8 cellular contexts compared by ENCODE assay signal in the genomic region with DNA sequence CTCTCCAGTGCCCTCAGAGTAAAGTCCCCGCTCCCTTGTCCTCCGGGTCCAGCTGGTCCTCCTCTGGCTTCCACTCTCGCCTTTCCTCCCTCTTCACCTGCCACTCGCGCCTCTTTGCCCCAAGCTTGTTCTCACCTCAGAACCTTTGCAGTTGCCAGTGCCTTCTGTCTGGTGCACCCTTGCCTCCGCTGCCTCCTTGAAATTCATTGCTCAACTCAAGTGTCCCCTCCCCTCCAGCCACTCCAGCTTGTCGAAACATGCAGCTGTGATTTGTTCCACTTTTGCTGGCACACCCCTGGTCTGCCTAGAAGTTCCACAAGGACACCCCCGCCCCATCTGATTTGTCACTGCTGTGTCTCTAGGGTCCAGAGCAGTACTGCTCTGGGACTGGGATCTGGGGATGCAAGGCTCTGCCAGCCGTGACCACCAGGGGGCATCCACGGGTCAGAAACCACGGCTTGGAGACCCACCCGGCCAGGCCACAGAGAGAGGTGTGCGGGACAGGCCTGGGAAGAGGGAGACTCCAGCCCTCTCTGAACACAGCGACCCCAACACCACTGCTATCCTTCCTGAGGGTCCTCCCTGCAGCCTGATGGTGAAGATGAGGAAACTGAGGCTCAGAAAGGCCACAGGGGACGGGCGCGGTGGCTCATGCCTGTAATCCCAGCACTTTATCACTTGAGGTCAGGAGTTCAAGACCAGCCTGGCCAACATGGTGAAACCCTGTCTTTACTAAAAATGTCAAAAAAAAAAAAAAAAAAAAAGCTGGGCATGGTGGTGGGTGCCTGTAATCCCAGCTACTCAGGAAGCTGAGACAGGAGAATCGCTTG. TPM values are rescaled to one million over a fixed set of nuclear protein-coding genes. Genes with fewer than 3 reads are reported as not detected.
DNase-seq lines count a peak whose midpoint lies in the region; ATAC-seq and TF ChIP-seq lines count a peak whose summit lies in the region.

No MANE protein-coding gene starts in this region.

- H3K27me3 ChIP-seq in cardiac muscle cell (no peaks in the 10 kb centered on the region), prostate gland (replicated peaks; ENCODE audit: insufficient read depth) (no peaks in the 10 kb centered on the region), vagina (no peaks in the 10 kb centered on the region)

- peaks cover 15% of the 10 kb centered on the region for H3K4me1 Mint-ChIP-seq in T-helper 1 cell treated with Interleukin-12 subunit alpha and Interleukin-12 subunit beta and Interleukin-4 antibody, amounts not matched to agents 30 μg/mL and 1 μg/mL, for 36 hours (ENCODE audit: low read depth)
- H3K4me1 Mint-ChIP-seq in activated naive CD8-positive, alpha-beta T cell treated with anti-CD3 and anti-CD28 coated beads, Interleukin-2, amount 50 U/mL, for 24 hours = peaks cover 23% of the 10 kb centered on the region

- H3K36me3 ChIP-seq in cardiac muscle cell = no peaks in the 10 kb centered on the region
- H3K36me3 ChIP-seq in prostate gland = no peaks in the 10 kb centered on the region
- no peaks in the 10 kb centered on the region for H3K36me3 ChIP-seq in vagina

- peaks cover 5% of the 10 kb centered on the region for H3K36me3 Mint-ChIP-seq in T-helper 1 cell treated with Interleukin-12 subunit alpha and Interleukin-12 subunit beta and Interleukin-4 antibody, amounts not matched to agents 30 μg/mL and 1 μg/mL, for 36 hours (ENCODE audit: low read depth)
- no peaks in the 10 kb centered on the region for H3K36me3 Mint-ChIP-seq in activated naive CD8-positive, alpha-beta T cell treated with anti-CD3 and anti-CD28 coated beads, Interleukin-2, amount 50 U/mL, for 24 hours (ENCODE audit: low read depth)

- TF ChIP-seq CTCF in NB4 (IDR thresholded peaks at IDR 0.05; ENCODE audit: low read depth, low read length) (peak; percentile 87), cardiac muscle cell (IDR thresholded peaks at IDR 0.05; ENCODE audit: low read depth, low read length) (peak; percentile 97), prostate gland (IDR thresholded peaks at IDR 0.05) (peak; percentile 92 to 96 (median 94)), vagina (IDR thresholded peaks at IDR 0.05) (peak; percentile 92 to 98 (median 97))

- intact Hi-C loops in prostate gland (cut with DNase I) = loop anchor here (1.0 to 5.0 kb wide), 2 partner anchors 80 to 136 kb away; no protein-coding TSS in a partner anchor
- intact Hi-C loops in vagina (cut with DNase I) = loop anchor here (2.0 kb wide), 1 partner anchor 135 kb away; no protein-coding TSS in a partner anchor

- H3K9me3 ChIP-seq in cardiac muscle cell (ENCODE audit: low read depth) = no peaks in the 10 kb centered on the region
- no peaks in the 10 kb centered on the region for H3K9me3 ChIP-seq in prostate gland
- no peaks in the 10 kb centered on the region for H3K9me3 ChIP-seq in vagina

- H3K4me1 ChIP-seq in cardiac muscle cell (ENCODE audit: low read depth) (no peaks in the 10 kb centered on the region), prostate gland (replicated peaks) (no peaks in the 10 kb centered on the region), vagina (peaks cover 11% of the 10 kb centered on the region)

- TF ChIP-seq POLR2A in NB4 (IDR thresholded peaks at IDR 0.05; ENCODE audit: extremely low read depth, insufficient read length) = no peak
- TF ChIP-seq POLR2A in prostate gland (IDR thresholded peaks at IDR 0.05) = no peak
- TF ChIP-seq POLR2A in vagina (IDR thresholded peaks at IDR 0.05) = no peak

- H3K9me3 Mint-ChIP-seq in T-helper 1 cell treated with Interleukin-12 subunit alpha and Interleukin-12 subunit beta and Interleukin-4 antibody, amounts not matched to agents 30 μg/mL and 1 μg/mL, for 36 hours = peaks cover 5% of the 10 kb centered on the region
- H3K9me3 Mint-ChIP-seq in activated naive CD8-positive, alpha-beta T cell treated with anti-CD3 and anti-CD28 coated beads, Interleukin-2, amount 50 U/mL, for 24 hours = no peaks in the 10 kb centered on the region

- H3K27ac Mint-ChIP-seq in T-helper 1 cell treated with Interleukin-12 subunit alpha and Interleukin-12 subunit beta and Interleukin-4 antibody, amounts not matched to agents 30 μg/mL and 1 μg/mL, for 36 hours = peak overlapping the region; percentile 10
- no peak overlapping the region for H3K27ac Mint-ChIP-seq in activated naive CD8-positive, alpha-beta T cell treated with anti-CD3 and anti-CD28 coated beads, Interleukin-2, amount 50 U/mL, for 24 hours

- H3K27ac ChIP-seq in cardiac muscle cell (no peak overlapping the region), prostate gland (no peak overlapping the region), vagina (no peak overlapping the region)

- DNase-seq in GDM1 (lab: John Stamatoyannopoulos, UW) = peak; percentile 60
- DNase-seq in NB4 (ENCODE audit: low read depth) = peak; percentile 83
- DNase-seq in activated naive CD8-positive, alpha-beta T cell treated with anti-CD3 and anti-CD28 coated beads, Interleukin-2, amount 50 U/mL, for 24 hours = peak; percentile 91
- peak; percentile 84 to 92 for DNase-seq in cardiac muscle cell (ENCODE audit: low read depth in 1 of 2, low spot score in 1 of 2)
- peak; percentile 66 for DNase-seq in prostate gland (ENCODE audit: low spot score)
- no peak for DNase-seq in vagina (ENCODE audit: extremely low spot score in 2 of 2)

- no peak overlapping the region for H3K4me3 ChIP-seq in NB4 (ENCODE audit: low read depth, low read length)
- no peak overlapping the region for H3K4me3 ChIP-seq in cardiac muscle cell
- no peak overlapping the region for H3K4me3 ChIP-seq in prostate gland
- H3K4me3 ChIP-seq in vagina = no peak overlapping the region

- H3K4me3 Mint-ChIP-seq in T-helper 1 cell treated with Interleukin-12 subunit alpha and Interleukin-12 subunit beta and Interleukin-4 antibody, amounts not matched to agents 30 μg/mL and 1 μg/mL, for 36 hours = peak overlapping the region; percentile 23
- H3K4me3 Mint-ChIP-seq in activated naive CD8-positive, alpha-beta T cell treated with anti-CD3 and anti-CD28 coated beads, Interleukin-2, amount 50 U/mL, for 24 hours = no peak overlapping the region

- WGBS in prostate gland = 38% methylated on average over 18 of the region's 18 CpGs

- H3K27me3 Mint-ChIP-seq in T-helper 1 cell treated with Interleukin-12 subunit alpha and Interleukin-12 subunit beta and Interleukin-4 antibody, amounts not matched to agents 30 μg/mL and 1 μg/mL, for 36 hours (ENCODE audit: low read depth) = peaks cover 17% of the 10 kb centered on the region
- H3K27me3 Mint-ChIP-seq in activated naive CD8-positive, alpha-beta T cell treated with anti-CD3 and anti-CD28 coated beads, Interleukin-2, amount 50 U/mL, for 24 hours = no peaks in the 10 kb centered on the region

- peak; percentile 93 for ATAC-seq in activated naive CD8-positive, alpha-beta T cell treated with anti-CD3 and anti-CD28 coated beads, Interleukin-2, amount 50 U/mL, for 24 hours
- no peak for ATAC-seq in HG03457 (IDR thresholded peaks at IDR 0.05; ENCODE audit: unreplicated experiment)

RNA-seq across cellular contexts. Expression of a gene that starts 49.9 kb away (rescaled TPM):
- total RNA-seq in cardiac muscle cell = 120 and 158 TPM in 2 replicates
- 105 and 114 TPM in 2 replicates for polyA plus RNA-seq in cardiac muscle cell
- total RNA-seq in prostate gland = 100 to 1,000 TPM in 1 of 2 donors, 10 to 100 TPM in 1; 45.9 to 130 TPM
- total RNA-seq in vagina = 84.5 TPM

Comparison
In these comparisons a context has a peak if more than half of its experiments do, and no peak if none do; other contexts are left out.
1. DNase-seq: peak in GDM1 (single experiment), NB4 (single experiment), activated naive CD8-positive, alpha-beta T cell treated with anti-CD3 and anti-CD28 coated beads, Interleukin-2, amount 50 U/mL, for 24 hours (single experiment), cardiac muscle cell (2 of 2) and prostate gland (single experiment); none in vagina (0 of 2).
2. Peak in every context shown above with its lines, with median percentiles within 50 percentile points of each other: CTCF ChIP-seq.